Comparison of ENCODE assay signal across 8 cellular contexts in genomic region chr17:78040561-78041400, GRCh38.
A peak's percentile ranks its signal among the peaks of the same experiment; 100 is the strongest.
DNase-seq lines count a peak whose midpoint lies in the region; ATAC-seq, FAIRE-seq and TF ChIP-seq lines count a peak whose summit lies in the region.

No MANE protein-coding gene starts in this region.

- POLR2A ChIA-PET in HEK293 (lab: Yijun Ruan, JAX) = no interaction called here

- H3K4me3 ChIP-seq in AG10803 (ENCODE audit: low read length) (peak overlapping the region; percentile 73), HEK293 (ENCODE audit: low read depth, low read length) (no peak overlapping the region), OCI-LY3 (ENCODE audit: low read length) (peak overlapping the region; percentile 73)

- H3K4me1 ChIP-seq in HEK293 (ENCODE audit: control insufficient read depth, insufficient read depth, low read length) = peaks cover 17% of the 10 kb centered on the region; the same call in 1 of the 2 replicates
- H3K4me1 ChIP-seq in OCI-LY3 (ENCODE audit: low read length) = peaks cover 18% of the 10 kb centered on the region

- ATAC-seq in HG02938 (IDR thresholded peaks at IDR 0.05; ENCODE audit: unreplicated experiment) = no peak

- no peak for FAIRE-seq in frontal cortex (lab: Jason Lieb, UNC)

- H3K4me2 ChIP-seq in OCI-LY3 (ENCODE audit: low read length) = peak overlapping the region; percentile 53

- peaks cover 50% of the 10 kb centered on the region for H3K27me3 ChIP-seq in OCI-LY3 (ENCODE audit: low read depth, low read length)

- peak; percentile 13; the same call in 1 of the 2 replicates for TF ChIP-seq CTCF in AG10803 (conservative IDR thresholded peaks at IDR 0.05; ENCODE audit: low read length)
- no peak for TF ChIP-seq CTCF in HEK293 (tag by site-specific recombination; IDR thresholded peaks at IDR 0.05)
- TF ChIP-seq CTCF in OCI-LY3 (IDR thresholded peaks at IDR 0.05; ENCODE audit: low read depth, low read length) = no peak

- H4K20me1 ChIP-seq in OCI-LY3 (ENCODE audit: insufficient read depth, low read length) = no peaks in the 10 kb centered on the region

- H3K36me3 ChIP-seq in HEK293 (ENCODE audit: control insufficient read depth in 2 of 2, insufficient read depth in 1 of 2, low read length in 2 of 2) (peaks cover 7 to 12% of the 10 kb centered on the region in 2 experiments), OCI-LY3 (replicated peaks; ENCODE audit: low read depth, low read length) (no peaks in the 10 kb centered on the region)

- H3K27ac ChIP-seq in HEK293 (ENCODE audit: extremely low read depth, low read depth, low read length) (no peak overlapping the region), OCI-LY3 (ENCODE audit: low read length) (no peak overlapping the region)

- no peaks in the 10 kb centered on the region for H3K9me3 ChIP-seq in HEK293 (ENCODE audit: control insufficient read depth, insufficient read depth, low read depth, low read length)
- H3K9me3 ChIP-seq in OCI-LY3 (ENCODE audit: insufficient read depth, low read length) = no peaks in the 10 kb centered on the region

- H3K9ac ChIP-seq in OCI-LY3 (ENCODE audit: low read length) = peak overlapping the region; percentile 36; the same call in 1 of the 2 replicates

- H3K79me2 ChIP-seq in OCI-LY3 (ENCODE audit: low read length) = no peaks in the 10 kb centered on the region

- no peak overlapping the region; the same call in 1 of the 2 replicates for H2AFZ ChIP-seq in OCI-LY3 (ENCODE audit: low read depth, low read length)

- DNase-seq in AG10803 (ENCODE audit: low read depth) = peak; percentile 61
- peak; percentile 39 for DNase-seq in activated naive CD4-positive, alpha-beta T cell treated with anti-CD3 and anti-CD28 coated beads, Interleukin-2, amount 50 U/mL, for 16 hours
- DNase-seq in frontal cortex (ENCODE audit: low spot score in 2 of 2) = peak; percentile 57 to 58
- peak; percentile 88 for DNase-seq in pons (ENCODE audit: low spot score)
- no peak for DNase-seq in GF-D8 (lab: John Stamatoyannopoulos, UW)

- CTCF ChIA-PET in HEK293 (lab: Yijun Ruan, JAX) = interaction anchor here (0.9 to 1.4 kb wide), 4 partner anchors 11 to 210 kb away, joined by 3 to 4 read pairs (median 3); no protein-coding TSS in a partner anchor

TF ChIP-seq in HEK293, 187 proteins besides CTCF, POLR2A, EP300 and RAD21:
- TF ChIP-seq GLI4 (tag by site-specific recombination; IDR thresholded peaks at IDR 0.05) = no peak
- TF ChIP-seq, protein P1, sequence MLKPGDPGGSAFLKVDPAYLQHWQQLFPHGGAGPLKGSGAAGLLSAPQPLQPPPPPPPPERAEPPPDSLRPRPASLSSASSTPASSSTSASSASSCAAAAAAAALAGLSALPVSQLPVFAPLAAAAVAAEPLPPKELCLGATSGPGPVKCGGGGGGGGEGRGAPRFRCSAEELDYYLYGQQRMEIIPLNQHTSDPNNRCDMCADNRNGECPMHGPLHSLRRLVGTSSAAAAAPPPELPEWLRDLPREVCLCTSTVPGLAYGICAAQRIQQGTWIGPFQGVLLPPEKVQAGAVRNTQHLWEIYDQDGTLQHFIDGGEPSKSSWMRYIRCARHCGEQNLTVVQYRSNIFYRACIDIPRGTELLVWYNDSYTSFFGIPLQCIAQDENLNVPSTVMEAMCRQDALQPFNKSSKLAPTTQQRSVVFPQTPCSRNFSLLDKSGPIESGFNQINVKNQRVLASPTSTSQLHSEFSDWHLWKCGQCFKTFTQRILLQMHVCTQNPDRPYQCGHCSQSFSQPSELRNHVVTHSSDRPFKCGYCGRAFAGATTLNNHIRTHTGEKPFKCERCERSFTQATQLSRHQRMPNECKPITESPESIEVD (tag by site-specific recombination; IDR thresholded peaks at IDR 0.05) = 0 out of 2 replicates have a peak, but pooled peaks have one; percentile 31
- TF ChIP-seq ZNF366 (tag by site-specific recombination; conservative IDR thresholded peaks at IDR 0.05) = 0 out of 2 replicates have a peak, but pooled peaks have one; percentile 28
